Comparison of ENCODE assay signal across 17 cellular contexts in the genomic region with DNA sequence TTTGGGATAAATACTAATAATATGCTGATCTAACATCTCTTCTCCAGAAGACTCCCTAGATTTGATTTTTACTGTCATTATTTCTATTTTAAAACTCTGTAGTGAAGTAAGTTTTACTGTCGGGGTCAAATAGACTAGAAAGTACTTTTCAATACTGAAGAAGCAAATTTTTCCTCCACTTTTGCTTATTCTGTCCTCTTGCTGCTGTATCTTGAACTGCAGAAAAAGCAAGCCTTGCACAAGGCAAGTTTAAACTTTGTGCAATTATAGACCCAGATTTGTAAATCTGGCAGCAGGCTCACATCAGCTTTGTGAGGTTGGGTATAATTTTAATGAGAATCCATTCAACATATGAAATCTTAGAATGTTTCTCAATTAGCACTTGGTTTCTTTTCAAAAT.
DNase-seq lines count a peak whose midpoint lies in the region; ATAC-seq and TF ChIP-seq lines count a peak whose summit lies in the region.
"Had no signal": no experiment of that assay in that cellular context is flagged by ENCODE, and none has a peak within 500 bp of the region (broad histone marks: within the 10 kb centered on the region; RNA-seq: fewer than 3 reads in every experiment).

No MANE protein-coding gene starts in this region.

- H3K4me1 ChIP-seq in ascending aorta (peaks cover 4 to 21% of the 10 kb centered on the region in 2 donors), foreskin keratinocyte (no peaks in the 10 kb centered on the region), thoracic aorta (ENCODE audit: control insufficient read depth in 1 of 2, low read depth in 2 of 2) (peaks cover 25 to 70% of the 10 kb centered on the region in 2 donors), right atrium auricular region (no peaks in the 10 kb centered on the region)
- H3K4me1 ChIP-seq: BLaER1, Caco-2 had no signal

- no peaks in the 10 kb centered on the region for H3K9me3 ChIP-seq in ascending aorta
- H3K9me3 ChIP-seq in thoracic aorta = no peaks in the 10 kb centered on the region
- no peaks in the 10 kb centered on the region for H3K9me3 ChIP-seq in right atrium auricular region
- H3K9me3 ChIP-seq: BLaER1, Caco-2 had no signal

- H3K36me3 ChIP-seq in ascending aorta (no peaks in the 10 kb centered on the region), thoracic aorta (no peaks in the 10 kb centered on the region), right atrium auricular region (no peaks in the 10 kb centered on the region)
- H3K36me3 ChIP-seq: BLaER1 had no signal

- H3K4me3 ChIP-seq in ascending aorta = peak overlapping the region in 1 of 2 donors; percentile 2
- no peak overlapping the region for H3K4me3 ChIP-seq in thoracic aorta
- no peak overlapping the region for H3K4me3 ChIP-seq in right atrium auricular region
- H3K4me3 ChIP-seq: BLaER1, GM23248 had no signal

- no peak for ATAC-seq in foreskin keratinocyte
- ATAC-seq in thoracic aorta (ENCODE audit: insufficient number of reproducible peaks, low FRiP score, low read depth) = no peak
- ATAC-seq: CD8-positive, alpha-beta T cell; HCT116 had no signal

- TF ChIP-seq CTCF in ascending aorta (IDR thresholded peaks at IDR 0.05) = peak; percentile 37 to 70 (median 54)
- TF ChIP-seq CTCF in foreskin keratinocyte (conservative IDR thresholded peaks at IDR 0.05) = peak; percentile 26
- peak; percentile 50 for TF ChIP-seq CTCF in thoracic aorta (IDR thresholded peaks at IDR 0.05)
- TF ChIP-seq CTCF in right atrium auricular region (IDR thresholded peaks at IDR 0.05) = no peak

- H3K27ac ChIP-seq in ascending aorta = peak overlapping the region; percentile 92 to 96
- H3K27ac ChIP-seq in foreskin keratinocyte = no peak overlapping the region
- peak overlapping the region; percentile 94 to 96 for H3K27ac ChIP-seq in thoracic aorta
- H3K27ac ChIP-seq in right atrium auricular region = no peak overlapping the region
- H3K27ac ChIP-seq: BLaER1, C4-2B, GM23248 had no signal

- intact Hi-C loops in ascending aorta (cut with DNase I) = no loop called here

- DNase-seq in ascending aorta (ENCODE audit: low spot score in 2 of 2) (no peak), foreskin keratinocyte (no peak), thoracic aorta (ENCODE audit: low spot score) (no peak), iPS-NIHi7 (ENCODE audit: extremely low spot score) (no peak), kidney glomerular epithelial cell (lab: John Stamatoyannopoulos, UW) (no peak), right atrium auricular region (ENCODE audit: low spot score) (no peak), dedifferentiated amniotic fluid mesenchymal stem cell (ENCODE audit: extremely low spot score) (no peak)
- DNase-seq: Caco-2; CD4-positive, CD25-positive, alpha-beta regulatory T cell; CD8-positive, alpha-beta T cell; DMS153; DND-41; GM23248; H9 had no signal

- no peaks in the 10 kb centered on the region for H3K27me3 ChIP-seq in ascending aorta
- H3K27me3 ChIP-seq in foreskin keratinocyte = peaks cover 42% of the 10 kb centered on the region
- no peaks in the 10 kb centered on the region for H3K27me3 ChIP-seq in thoracic aorta (replicated peaks; ENCODE audit: insufficient read depth)
- H3K27me3 ChIP-seq in right atrium auricular region = no peaks in the 10 kb centered on the region

Comparison
In these comparisons a context has a peak if more than half of its experiments do, and no peak if none do; other contexts are left out.
1. H3K27ac ChIP-seq: peak in ascending aorta (2 of 2) and thoracic aorta (2 of 2); none in foreskin keratinocyte (single experiment) and right atrium auricular region (0 of 2).
2. CTCF ChIP-seq: peak in ascending aorta (3 of 3), foreskin keratinocyte (single experiment) and thoracic aorta (single experiment); none in right atrium auricular region (0 of 2).